In genomic region chr3:13045904-13046568, GRCh38 we compare ENCODE assay signal across 1 cellular context.
TF ChIP-seq lines count a peak whose summit lies in the region.

No MANE protein-coding gene starts in this region.

TF ChIP-seq in H1, 55 proteins besides CTCF, POLR2A, EP300 and RAD21 (continued from another document):
- TF ChIP-seq POLR2AphosphoS5 (IDR thresholded peaks at IDR 0.05; ENCODE audit: low read depth, low read length) (no peak), BCL11A (IDR thresholded peaks at IDR 0.05; ENCODE audit: low read depth in 2 of 2, low read length in 2 of 2) (no peak), SIRT6 (IDR thresholded peaks at IDR 0.05; ENCODE audit: low read length) (no peak)
